Comparison of ENCODE assay signal across 30 cellular contexts in genomic region chr10:82319558-82319957, GRCh38.
A peak's percentile ranks its signal among the peaks of the same experiment; 100 is the strongest.
DNase-seq lines count a peak whose midpoint lies in the region; ATAC-seq and TF ChIP-seq lines count a peak whose summit lies in the region.
"Had no signal": no experiment of that assay in that cellular context is flagged by ENCODE, and none has a peak within 500 bp of the region (broad histone marks: within the 10 kb centered on the region; RNA-seq: fewer than 3 reads in every experiment).

No MANE protein-coding gene starts in this region.

- no peaks in the 10 kb centered on the region for H3K27me3 ChIP-seq in H9 (ENCODE audit: insufficient read depth, low read length)
- H3K27me3 ChIP-seq: ascending aorta, neutrophil, sigmoid colon had no signal

- H3K4me1 ChIP-seq in H9 (ENCODE audit: insufficient read depth, low read length): peaks cover 2% of the 10 kb centered on the region; the same call in 1 of the 2 replicates
- H3K4me1 ChIP-seq: A549, ascending aorta, prostate gland, sigmoid colon had no signal

- no peak overlapping the region for H2BK120ac ChIP-seq in H9 (ENCODE audit: low read depth, low read length, poor library complexity, severe bottlenecking)

- H3K4me3 Mint-ChIP-seq in H9: no peak overlapping the region
- H3K4me3 Mint-ChIP-seq in glutamatergic neuron (ENCODE audit: unreplicated experiment): peak overlapping the region; percentile 81
- H3K4me3 Mint-ChIP-seq: activated CD4-positive, alpha-beta memory T cell treated with anti-CD3 and anti-CD28 coated beads for 36 hours; activated naive CD8-positive, alpha-beta T cell treated with anti-CD3 and anti-CD28 coated beads for 36 hours; type B pancreatic cell had no signal

- TF ChIP-seq CTCF in H9 (conservative IDR thresholded peaks at IDR 0.05) (no peak), glutamatergic neuron (IDR thresholded peaks at IDR 0.05; ENCODE audit: partially characterized antibody, unreplicated experiment) (no peak)

- H3K9me3 Mint-ChIP-seq in H9 (no peaks in the 10 kb centered on the region), glutamatergic neuron (ENCODE audit: unreplicated experiment) (peaks cover 25% of the 10 kb centered on the region)
- H3K9me3 Mint-ChIP-seq: activated naive CD8-positive, alpha-beta T cell treated with anti-CD3 and anti-CD28 coated beads for 36 hours; type B pancreatic cell had no signal

- peak; percentile 22 for DNase-seq in Ammon's horn (ENCODE audit: low spot score)
- DNase-seq in H9: peak; percentile 31
- peak; percentile 55 for DNase-seq in NCI-H82 treated with DMSO at 0.1 percent for 48 hours (lab: John Stamatoyannopoulos, UW; ENCODE audit: unreplicated experiment)
- peak; percentile 84 for DNase-seq in glutamatergic neuron
- DNase-seq in HuH-7.5 (ENCODE audit: low spot score): no peak
- no peak for DNase-seq in T1000 (lab: John Stamatoyannopoulos, UW)
- DNase-seq: activated CD4-positive, alpha-beta memory T cell treated with anti-CD3 and anti-CD28 coated beads for 36 hours; activated CD4-positive, CD25-positive, alpha-beta regulatory T cell; activated CD8-positive, alpha-beta memory T cell treated with anti-CD3 and anti-CD28 coated beads, Interleukin-2, amount 50 U/mL, for 48 hours; activated naive CD8-positive, alpha-beta T cell treated with anti-CD3 and anti-CD28 coated beads for 36 hours; central memory CD4-positive, alpha-beta T cell; COR-L47; dermis blood vessel endothelial cell; EL; IMR-90; kidney glomerular epithelial cell; NCI-H1105; NCI-H2107; NCI-H526 treated with DMSO at 0.1 percent for 48 hours; OCI-M1; sigmoid colon; stimulated activated CD8-positive, alpha-beta memory T cell treated with anti-CD3 and anti-CD28 coated beads, Interleukin-4, amount 100 ng/mL, for 48 hours had no signal

- H4K91ac ChIP-seq in H9 (ENCODE audit: insufficient read length, low read depth, low read length): no peak overlapping the region

- H3K4me2 ChIP-seq in H9 (ENCODE audit: insufficient read depth, insufficient read length, low read length): no peak overlapping the region
- H3K4me2 ChIP-seq: A549 had no signal

- H3K9me3 ChIP-seq in H9 (ENCODE audit: control insufficient read depth, low read depth, low read length): no peaks in the 10 kb centered on the region
- H3K9me3 ChIP-seq: A549, ascending aorta, neutrophil, prostate gland, sigmoid colon had no signal

- H4K8ac ChIP-seq in H9 (replicated peaks; ENCODE audit: insufficient read length, low read depth, low read length): no peak overlapping the region

- no peak overlapping the region for H4K5ac ChIP-seq in H9 (ENCODE audit: insufficient read length, low read depth, low read length)

- H3K36me3 Mint-ChIP-seq in H9 (ENCODE audit: insufficient read depth in 1 of 3, low read depth in 3 of 3): no peaks in the 10 kb centered on the region
- no peaks in the 10 kb centered on the region for H3K36me3 Mint-ChIP-seq in glutamatergic neuron (ENCODE audit: unreplicated experiment)
- H3K36me3 Mint-ChIP-seq: activated CD4-positive, alpha-beta memory T cell treated with anti-CD3 and anti-CD28 coated beads for 36 hours; activated naive CD8-positive, alpha-beta T cell treated with anti-CD3 and anti-CD28 coated beads for 36 hours; type B pancreatic cell had no signal

- H3K27ac Mint-ChIP-seq in H9: 0 out of 7 replicates have a peak overlapping the region, but pooled peaks of 1 of the 3 experiments have one; percentile 46
- peak overlapping the region; percentile 99 for H3K27ac Mint-ChIP-seq in glutamatergic neuron (ENCODE audit: unreplicated experiment)
- H3K27ac Mint-ChIP-seq: activated CD4-positive, alpha-beta memory T cell treated with anti-CD3 and anti-CD28 coated beads for 36 hours; activated naive CD8-positive, alpha-beta T cell treated with anti-CD3 and anti-CD28 coated beads for 36 hours; activated T-helper 2 cell treated with anti-CD3 and anti-CD28 coated beads, Interferon-gamma antibody, Interleukin-2, Interleukin-4, amounts not matched to agents 10 μg/mL and 5 μg/mL and 100 μg/mL, durations not matched to agents 14 hours and 24 hours and 36 hours; type B pancreatic cell had no signal

- no CpG with 5 or more reads among the region's 1 CpG for WGBS in H9 (ENCODE audit: extremely low coverage, insufficient read length, low lambda C conversion rate)

- H3K56ac ChIP-seq in H9 (ENCODE audit: insufficient read length, low read depth, low read length): no peak overlapping the region

- peaks cover 6 to 12% of the 10 kb centered on the region in 2 experiments for H3K4me1 Mint-ChIP-seq in H9
- H3K4me1 Mint-ChIP-seq in glutamatergic neuron (ENCODE audit: low read depth, unreplicated experiment): peaks cover 60% of the 10 kb centered on the region
- H3K4me1 Mint-ChIP-seq: activated naive CD8-positive, alpha-beta T cell treated with anti-CD3 and anti-CD28 coated beads for 36 hours had no signal

- H2BK15ac ChIP-seq in H9 (ENCODE audit: low read depth, low read length): no peak overlapping the region

- no peaks in the 10 kb centered on the region for H4K20me1 ChIP-seq in H9 (ENCODE audit: control insufficient read depth, insufficient read depth, insufficient read length)

- H3K23me2 ChIP-seq in H9 (ENCODE audit: insufficient read length, low read depth, low read length, poor library complexity, severe bottlenecking): no peaks in the 10 kb centered on the region

- H2BK12ac ChIP-seq in H9 (ENCODE audit: insufficient read length, low read depth, low read length): no peak overlapping the region

- ATAC-seq in GM18907 (IDR thresholded peaks at IDR 0.05; ENCODE audit: unreplicated experiment): no peak
- ATAC-seq in HG03469 (IDR thresholded peaks at IDR 0.05; ENCODE audit: unreplicated experiment): no peak
- ATAC-seq: A549 had no signal

- H3K79me2 ChIP-seq in H9 (ENCODE audit: insufficient read depth, low read length): 0 out of 2 replicates have a peak, but pooled peaks cover 2% of the 10 kb centered on the region

- H3T11ph ChIP-seq in H9 (ENCODE audit: low read length): no peak overlapping the region

- H3K23ac ChIP-seq in H9 (ENCODE audit: insufficient read length, low read depth, low read length): no peak overlapping the region

- H2BK20ac ChIP-seq in H9 (ENCODE audit: low read depth, low read length, poor library complexity, severe bottlenecking): no peak overlapping the region

- no peak overlapping the region for H3K4ac ChIP-seq in H9 (ENCODE audit: low read depth, low read length)

- no peak overlapping the region for H3K9ac ChIP-seq in H9 (ENCODE audit: extremely low read depth, insufficient read length, low read length)

- H2AK5ac ChIP-seq in H9 (ENCODE audit: insufficient read length, low read length): no peak overlapping the region

- H3K79me1 ChIP-seq in H9 (ENCODE audit: insufficient read depth, low read depth, low read length, poor library complexity, severe bottlenecking): no peaks in the 10 kb centered on the region

- no peaks in the 10 kb centered on the region for H3K27me3 Mint-ChIP-seq in H9 (ENCODE audit: low read depth)
- H3K27me3 Mint-ChIP-seq in glutamatergic neuron (ENCODE audit: unreplicated experiment): peaks cover 14% of the 10 kb centered on the region
- H3K27me3 Mint-ChIP-seq: activated CD4-positive, alpha-beta memory T cell treated with anti-CD3 and anti-CD28 coated beads for 36 hours; activated naive CD8-positive, alpha-beta T cell treated with anti-CD3 and anti-CD28 coated beads for 36 hours; type B pancreatic cell had no signal

- no peak overlapping the region for H3K27ac ChIP-seq in H9 (ENCODE audit: insufficient read length, low read depth, low read length)
- H3K27ac ChIP-seq: A549, ascending aorta, neutrophil, prostate gland, sigmoid colon had no signal

- no peak overlapping the region for H3K18ac ChIP-seq in H9 (ENCODE audit: insufficient read length, low read depth, low read length)

- no peak overlapping the region for H3K14ac ChIP-seq in H9 (ENCODE audit: insufficient read depth, low read length)

- H2AFZ ChIP-seq in H9 (ENCODE audit: low read length): no peak overlapping the region

- no peak overlapping the region for H2BK5ac ChIP-seq in H9 (ENCODE audit: insufficient read length, low read length)

Comparison
In these comparisons a context has a peak if more than half of its experiments do, and no peak if none do; other contexts are left out.
1. DNase-seq: peak in Ammon's horn (single experiment), H9 (single experiment), NCI-H82 treated with DMSO at 0.1 percent for 48 hours (single experiment) and glutamatergic neuron (single experiment); none in HuH-7.5 (single experiment) and T1000 (single experiment).